Comparison of ENCODE assay signal across 33 cellular contexts in the genomic region with DNA sequence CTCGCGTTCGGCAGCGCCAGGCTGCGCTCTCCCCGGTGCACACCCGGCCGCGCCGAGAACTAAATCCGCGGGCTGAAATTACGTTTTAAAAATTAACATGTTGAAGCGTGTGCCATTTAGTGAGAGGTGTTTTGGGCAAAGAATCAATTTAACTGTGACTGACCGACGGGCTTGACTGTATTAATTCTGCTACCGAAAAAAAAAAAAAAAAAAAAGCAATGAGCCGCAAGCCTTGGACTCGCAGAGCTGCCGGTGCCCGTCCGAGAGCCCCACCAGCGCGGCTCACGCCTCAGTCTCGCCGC. TPM values are rescaled to one million over a fixed set of nuclear protein-coding genes. Genes with fewer than 3 reads are reported as not detected.
DNase-seq lines count a peak whose midpoint lies in the region; ATAC-seq, FAIRE-seq and TF ChIP-seq lines count a peak whose summit lies in the region.
"Had no signal": no experiment of that assay in that cellular context is flagged by ENCODE, and none has a peak within 500 bp of the region (broad histone marks: within the 10 kb centered on the region; RNA-seq: fewer than 3 reads in every experiment).

No MANE protein-coding gene starts in this region.

- CTCF ChIA-PET in activated CD8-positive, alpha-beta T cell treated with anti-CD3 and anti-CD28 coated beads, Interleukin-2, amount 10 ng/mL, durations not matched to agents 7 days and 5 days (lab: Charles Lee) = no interaction called here
- CTCF ChIA-PET in activated CD8-positive, alpha-beta T cell treated with anti-CD3 and anti-CD28 coated beads for 36 hours (lab: Charles Lee) = no interaction called here
- CTCF ChIA-PET in H1 (lab: Charles Lee; ENCODE audit: partially characterized antibody) = interaction anchor here (0.6 to 5.6 kb wide), 2 partner anchors 386 to 405 kb away, joined by 3 to 51 read pairs; no protein-coding TSS in a partner anchor

- peaks cover 3 to 44% (median 25%) of the 10 kb centered on the region in 4 experiments for H3K4me1 ChIP-seq in H1 (replicated peaks in 1 of 4; ENCODE audit: control insufficient read depth in 3 of 4, insufficient read depth in 4 of 4, low read length in 3 of 4)
- peaks cover 3% of the 10 kb centered on the region; the same call in 1 of the 2 replicates for H3K4me1 ChIP-seq in iPS-20b (ENCODE audit: insufficient read depth, low read length)
- no peaks in the 10 kb centered on the region for H3K4me1 ChIP-seq in mucosa of descending colon (ENCODE audit: low read depth)
- H3K4me1 ChIP-seq: SJCRH30 had no signal

- no peaks in the 10 kb centered on the region for H3K9me3 Mint-ChIP-seq in activated CD8-positive, alpha-beta T cell treated with anti-CD3 and anti-CD28 coated beads, Interleukin-2, amount 10 ng/mL, durations not matched to agents 7 days and 5 days (ENCODE audit: insufficient read depth)
- no peaks in the 10 kb centered on the region for H3K9me3 Mint-ChIP-seq in activated CD8-positive, alpha-beta T cell treated with anti-CD3 and anti-CD28 coated beads for 36 hours
- H3K9me3 Mint-ChIP-seq: activated T-helper 2 cell treated with anti-CD3 and anti-CD28 coated beads, Interferon-gamma antibody, Interleukin-2, Interleukin-4, amounts not matched to agents 10 μg/mL and 5 μg/mL and 100 μg/mL, durations not matched to agents 14 hours and 24 hours and 36 hours had no signal

- H4K8ac ChIP-seq in H1 (ENCODE audit: extremely low read depth, insufficient read depth, low read length) = no peak overlapping the region

- TF ChIP-seq CTCF in activated CD8-positive, alpha-beta T cell treated with anti-CD3 and anti-CD28 coated beads for 36 hours (IDR thresholded peaks at IDR 0.05) = no peak
- no peak for TF ChIP-seq CTCF in H1 (IDR thresholded peaks at IDR 0.05; ENCODE audit: control extremely low read depth in 1 of 3, insufficient read depth in 1 of 3, low read depth in 1 of 3, low read length in 3 of 3)
- no peak for TF ChIP-seq CTCF in mucosa of descending colon (IDR thresholded peaks at IDR 0.05)

- TF ChIP-seq RAD21 in H1 (IDR thresholded peaks at IDR 0.05 in 1 of 2, conservative IDR thresholded peaks at IDR 0.05 in 1 of 2; ENCODE audit: low read depth in 2 of 2, low read length in 2 of 2) = no peak

- no peak overlapping the region for H2BK15ac ChIP-seq in H1 (ENCODE audit: low read length)

- no peak overlapping the region for H2BK5ac ChIP-seq in H1 (ENCODE audit: low read depth, low read length)

- no peak overlapping the region for H3K18ac ChIP-seq in H1 (ENCODE audit: extremely low read depth, low read length)

- H3K23ac ChIP-seq in H1 (ENCODE audit: insufficient read length) = no peak overlapping the region

- H3K9me3 ChIP-seq in H1 (ENCODE audit: insufficient read depth in 2 of 2, low read depth in 1 of 2, low read length in 1 of 2) (no peaks in the 10 kb centered on the region; a peak in 1 of 4 replicates), iPS-20b (ENCODE audit: insufficient read depth, low read depth, low read length) (peaks cover 3% of the 10 kb centered on the region; the same call in 1 of the 2 replicates), mucosa of descending colon (no peaks in the 10 kb centered on the region)
- H3K9me3 ChIP-seq: lower lobe of right lung, SJCRH30 had no signal

- peaks cover 12% of the 10 kb centered on the region for H3K36me3 Mint-ChIP-seq in activated CD8-positive, alpha-beta T cell treated with anti-CD3 and anti-CD28 coated beads, Interleukin-2, amount 10 ng/mL, durations not matched to agents 7 days and 5 days (ENCODE audit: low read depth)
- H3K36me3 Mint-ChIP-seq in activated CD8-positive, alpha-beta T cell treated with anti-CD3 and anti-CD28 coated beads for 36 hours (ENCODE audit: low read depth) = peaks cover 5% of the 10 kb centered on the region

- H4K20me1 ChIP-seq in H1 (replicated peaks in 1 of 2; ENCODE audit: control insufficient read depth in 1 of 2, insufficient read depth in 2 of 2, low read length in 2 of 2) = peaks cover 13 to 24% of the 10 kb centered on the region in 2 experiments

- H3K4me2 ChIP-seq in H1 (ENCODE audit: insufficient read depth in 1 of 2, low read depth in 2 of 2, low read length in 2 of 2) = peak overlapping the region; percentile 68 to 69

- no peak overlapping the region for H2BK12ac ChIP-seq in H1 (ENCODE audit: low read depth, low read length)

- ATAC-seq in activated CD8-positive, alpha-beta T cell treated with anti-CD3 and anti-CD28 coated beads, Interleukin-2, amount 10 ng/mL, durations not matched to agents 7 days and 5 days = no peak
- no peak for ATAC-seq in activated CD8-positive, alpha-beta T cell treated with anti-CD3 and anti-CD28 coated beads for 36 hours
- no peak for ATAC-seq in mucosa of descending colon
- ATAC-seq: activated CD4-positive, alpha-beta T cell treated with anti-CD3 and anti-CD28 coated beads for 36 hours; activated naive CD4-positive, alpha-beta T cell treated with anti-CD3 and anti-CD28 coated beads, Interleukin-2, amount 50 U/mL, for 72 hours; lower lobe of right lung; naive thymus-derived CD4-positive, alpha-beta T cell had no signal

- H2AK5ac ChIP-seq in H1 (ENCODE audit: low read depth, low read length) = no peak overlapping the region

- H3K9ac ChIP-seq in H1 (replicated peaks in 1 of 4; ENCODE audit: extremely low read depth in 1 of 4, low read depth in 3 of 4, low read length in 3 of 4) = no peak overlapping the region
- H3K9ac ChIP-seq in iPS-20b (ENCODE audit: low read depth, low read length) = no peak overlapping the region

- H2BK20ac ChIP-seq in H1 (ENCODE audit: low read length) = no peak overlapping the region

- H3K79me2 ChIP-seq in H1 (ENCODE audit: control insufficient read depth in 1 of 2, insufficient read depth in 2 of 2, low read length in 2 of 2) = no peaks in the 10 kb centered on the region

- no peak for TF ChIP-seq POLR2A in H1 (IDR thresholded peaks at IDR 0.05; ENCODE audit: control extremely low read depth in 1 of 2, low read depth in 2 of 2, low read length in 2 of 2)

- POLR2A ChIA-PET in activated CD8-positive, alpha-beta T cell treated with anti-CD3 and anti-CD28 coated beads, Interleukin-2, amount 10 ng/mL, durations not matched to agents 7 days and 5 days (lab: Charles Lee) = no interaction called here
- POLR2A ChIA-PET in activated CD8-positive, alpha-beta T cell treated with anti-CD3 and anti-CD28 coated beads for 36 hours (lab: Charles Lee) = interaction anchor here (0.9 kb wide), 1 partner anchor 9 kb away, joined by 3 read pairs; no protein-coding TSS in a partner anchor
- POLR2A ChIA-PET in H1 (lab: Charles Lee; ENCODE audit: partially characterized antibody) = interaction anchor here (1.2 to 5.1 kb wide), 2 partner anchors 14 to 16 kb away, joined by 3 to 25 read pairs; no protein-coding TSS in a partner anchor

- peaks cover 95 to 100% (median 98%) of the 10 kb centered on the region in 4 experiments for H3K27me3 ChIP-seq in H1 (replicated peaks in 1 of 4; ENCODE audit: control insufficient read depth in 3 of 4, extremely low read depth in 1 of 4, insufficient read depth in 3 of 4, low read length in 3 of 4)
- H3K27me3 ChIP-seq in iPS-20b (ENCODE audit: insufficient read depth, low read length) = peaks cover 100% of the 10 kb centered on the region
- H3K27me3 ChIP-seq: SJCRH30 had no signal

- H3K27ac ChIP-seq in H1 (ENCODE audit: low read depth, low read length) (no peak overlapping the region), iPS-20b (ENCODE audit: low read length) (no peak overlapping the region)
- H3K27ac ChIP-seq: lower lobe of right lung, SJCRH30 had no signal

- no peak overlapping the region for H3K27ac Mint-ChIP-seq in activated CD8-positive, alpha-beta T cell treated with anti-CD3 and anti-CD28 coated beads, Interleukin-2, amount 10 ng/mL, durations not matched to agents 7 days and 5 days
- no peak overlapping the region for H3K27ac Mint-ChIP-seq in activated CD8-positive, alpha-beta T cell treated with anti-CD3 and anti-CD28 coated beads for 36 hours
- H3K27ac Mint-ChIP-seq: activated CD4-positive, alpha-beta T cell treated with anti-CD3 and anti-CD28 coated beads for 36 hours; activated naive CD4-positive, alpha-beta T cell treated with anti-CD3 and anti-CD28 coated beads, Interleukin-2, amount 50 U/mL, for 72 hours; activated T-helper 2 cell treated with anti-CD3 and anti-CD28 coated beads, Interferon-gamma antibody, Interleukin-2, Interleukin-4, amounts not matched to agents 10 μg/mL and 5 μg/mL and 100 μg/mL, durations not matched to agents 14 hours and 24 hours and 36 hours; CD4-positive, alpha-beta memory T cell had no signal

- peak overlapping the region; percentile 12 for H3K4me3 Mint-ChIP-seq in activated CD8-positive, alpha-beta T cell treated with anti-CD3 and anti-CD28 coated beads, Interleukin-2, amount 10 ng/mL, durations not matched to agents 7 days and 5 days
- no peak overlapping the region for H3K4me3 Mint-ChIP-seq in activated CD8-positive, alpha-beta T cell treated with anti-CD3 and anti-CD28 coated beads for 36 hours
- H3K4me3 Mint-ChIP-seq: activated CD4-positive, alpha-beta T cell treated with anti-CD3 and anti-CD28 coated beads for 36 hours; CD4-positive, alpha-beta memory T cell had no signal

- H3K4me1 Mint-ChIP-seq in activated CD8-positive, alpha-beta T cell treated with anti-CD3 and anti-CD28 coated beads, Interleukin-2, amount 10 ng/mL, durations not matched to agents 7 days and 5 days (ENCODE audit: low read depth) = no peaks in the 10 kb centered on the region
- H3K4me1 Mint-ChIP-seq in activated CD8-positive, alpha-beta T cell treated with anti-CD3 and anti-CD28 coated beads for 36 hours (ENCODE audit: low read depth) = no peaks in the 10 kb centered on the region

- H3K4me3 ChIP-seq in H1 (ENCODE audit: extremely low read depth in 1 of 4, insufficient read depth in 2 of 4, low read depth in 3 of 4, low read length in 4 of 4) = peak overlapping the region; percentile 13 to 55 (median 19); a peak in 6 of 8 replicates
- H3K4me3 ChIP-seq in iPS-20b (ENCODE audit: low read length) = peak overlapping the region; percentile 16; the same call in 1 of the 2 replicates
- no peak overlapping the region for H3K4me3 ChIP-seq in mucosa of descending colon
- H3K4me3 ChIP-seq: lower lobe of right lung, SJCRH30 had no signal

- H2AFZ ChIP-seq in H1 (ENCODE audit: low read length) = no peak overlapping the region

- WGBS in H1 (ENCODE audit: extremely low coverage in 1 of 2, insufficient coverage in 1 of 2, insufficient read length in 1 of 2, insufficient replicate concordance in 2 of 2, low coverage in 1 of 2, low lambda C conversion rate in 2 of 2, missing lambda C conversion rate in 1 of 2), 2 experiments = 3% methylated on average over 10 of the region's 27 CpGs; no CpG with 5 or more reads in 1 of the 2 experiments

- TF ChIP-seq EP300 in H1 (IDR thresholded peaks at IDR 0.05; ENCODE audit: borderline replicate concordance in 1 of 2, low read depth in 2 of 2, low read length in 2 of 2) = no peak

- FAIRE-seq in H1 (lab: Jason Lieb, UNC) = no peak
- FAIRE-seq: D721Med, H54 had no signal

- peaks cover 5% of the 10 kb centered on the region; the same call in 1 of the 2 replicates for H3K23me2 ChIP-seq in H1 (ENCODE audit: low read depth, low read length)

- DNase-seq in activated CD8-positive, alpha-beta T cell treated with anti-CD3 and anti-CD28 coated beads, Interleukin-2, amount 10 ng/mL, durations not matched to agents 7 days and 5 days = no peak
- DNase-seq in activated CD8-positive, alpha-beta T cell treated with anti-CD3 and anti-CD28 coated beads for 36 hours = no peak
- DNase-seq in H1 (ENCODE audit: low read depth in 1 of 2, low spot score in 2 of 2) (no peak), mucosa of descending colon (no peak), superior temporal gyrus (ENCODE audit: extremely low spot score) (no peak), KG1 (lab: John Stamatoyannopoulos, UW) (no peak), DMS79 treated with DMSO at 0.1 percent for 48 hours (lab: John Stamatoyannopoulos, UW) (no peak)
- DNase-seq: activated CD4-positive, alpha-beta T cell treated with anti-CD3 and anti-CD28 coated beads for 36 hours; activated CD8-positive, alpha-beta memory T cell treated with anti-CD3 and anti-CD28 coated beads for 24 hours; activated T-cell treated with anti-CD3 and anti-CD28 coated beads for 4 hours; amygdala; CD4-positive, alpha-beta memory T cell; IMR-90; lower lobe of right lung; midbrain; naive thymus-derived CD4-positive, alpha-beta T cell; NCI-H1694 treated with DMSO at 0.1 percent for 48 hours; SJCRH30; stimulated activated naive CD4-positive, alpha-beta T cell; T-helper 9 cell had no signal

- H3K56ac ChIP-seq in H1 (replicated peaks; ENCODE audit: insufficient read length, low read depth, low read length) = no peak overlapping the region

- no peak overlapping the region for H4K5ac ChIP-seq in H1 (ENCODE audit: insufficient read length, low read depth, low read length)

- H3K14ac ChIP-seq in H1 (ENCODE audit: insufficient read length) = no peak overlapping the region

- H2BK120ac ChIP-seq in H1 (replicated peaks; ENCODE audit: low read depth, low read length) = no peak overlapping the region

- intact Hi-C loops in activated CD8-positive, alpha-beta T cell treated with anti-CD3 and anti-CD28 coated beads for 36 hours (cut with micrococcal nuclease) = no loop called here
- intact Hi-C loops in mucosa of descending colon (cut with DNase I, micrococcal nuclease) = no loop called here

- no peak overlapping the region for H4K91ac ChIP-seq in H1 (replicated peaks; ENCODE audit: insufficient read length, low read length)

- H3K36me3 ChIP-seq in H1 (ENCODE audit: control insufficient read depth in 2 of 4, insufficient read depth in 4 of 4, low read length in 3 of 4) = peaks cover 0 to 6% (median 0%) of the 10 kb centered on the region in 4 experiments; a peak in 1 of 8 replicates
- H3K36me3 ChIP-seq in iPS-20b (ENCODE audit: insufficient read depth, low read depth, low read length) = no peaks in the 10 kb centered on the region
- no peaks in the 10 kb centered on the region for H3K36me3 ChIP-seq in mucosa of descending colon (ENCODE audit: low read depth)
- H3K36me3 ChIP-seq: lower lobe of right lung, SJCRH30 had no signal

- H3K27me3 Mint-ChIP-seq in activated CD8-positive, alpha-beta T cell treated with anti-CD3 and anti-CD28 coated beads, Interleukin-2, amount 10 ng/mL, durations not matched to agents 7 days and 5 days (ENCODE audit: low read depth) = peaks cover 70% of the 10 kb centered on the region
- H3K27me3 Mint-ChIP-seq in activated CD8-positive, alpha-beta T cell treated with anti-CD3 and anti-CD28 coated beads for 36 hours = peaks cover 77% of the 10 kb centered on the region

- H3K4ac ChIP-seq in H1 (replicated peaks; ENCODE audit: insufficient read length, low read depth, low read length) = no peak overlapping the region

- no peaks in the 10 kb centered on the region for H3K79me1 ChIP-seq in H1 (ENCODE audit: low read depth, low read length)

RNA-seq across cellular contexts. Expression of gene SOX1, which starts 9.6 kb away (rescaled TPM):
- not detected for total RNA-seq in activated CD8-positive, alpha-beta T cell treated with anti-CD3 and anti-CD28 coated beads, Interleukin-2, amount 10 ng/mL, durations not matched to agents 7 days and 5 days
- total RNA-seq in activated CD8-positive, alpha-beta T cell treated with anti-CD3 and anti-CD28 coated beads for 36 hours = not detected
- 0.09 and 0.11 TPM in 2 replicates for total RNA-seq in H1 (2021; fragmentation: NEBNext Ultra II Directional; extraction: Animal tissue kit (Norgen Biotek cat#: 25700))
- polyA plus RNA-seq in H1 (2011; rRNA removed) = 0.03 and 0.05 TPM in 2 replicates
- polyA plus RNA-seq in H1 (2011; cell fraction: cytosol; rRNA removed) = 0.04 TPM
- polyA plus RNA-seq in H1 (2011; cell fraction: nucleus; rRNA removed) = 0.11 TPM
- polyA plus RNA-seq in H1 (2012, experiment 1 of 2) = 0.09 to 0.11 TPM (median 0.09 TPM) in 3 of 4 replicates, not detected in the other
- polyA plus RNA-seq in H1 (2012, experiment 2 of 2) = 0.20 TPM
- polyA plus RNA-seq in H1 (2013, experiment 1 of 2) = 0.08 TPM
- 0.06 TPM for polyA plus RNA-seq in H1 (2013, experiment 2 of 2)
- polyA minus RNA-seq in H1 (2011; rRNA and poly(A)+ RNA removed) = 0.07 TPM in 1 of 2 replicates, not detected in the other
- not detected for polyA minus RNA-seq in H1 (2011; cell fraction: cytosol; rRNA and poly(A)+ RNA removed)
- polyA minus RNA-seq in H1 (2011; cell fraction: nucleus; rRNA and poly(A)+ RNA removed) = 0.20 TPM
- under 1 TPM in 1 of 3 donors, not detected in 2; 0.19 TPM for total RNA-seq in mucosa of descending colon
- total RNA-seq: A172; activated CD4-positive, alpha-beta T cell treated with anti-CD3 and anti-CD28 coated beads for 36 hours; activated naive CD4-positive, alpha-beta T cell treated with anti-CD3 and anti-CD28 coated beads, Interleukin-2, amount 50 U/mL, for 72 hours; activated T-helper 2 cell treated with anti-CD3 and anti-CD28 coated beads, Interferon-gamma antibody, Interleukin-2, Interleukin-4, amounts not matched to agents 10 μg/mL and 5 μg/mL and 100 μg/mL, durations not matched to agents 14 hours and 24 hours and 36 hours; CD4-positive, alpha-beta memory T cell; dermis microvascular lymphatic vessel endothelial cell; IMR-90; lower lobe of right lung; naive thymus-derived CD4-positive, alpha-beta T cell; NCI-H460; osteocyte; renal cortical epithelial cell; RPMI7951; SJCRH30; skeletal muscle tissue; ureter had no signal
- polyA plus RNA-seq: CD4-positive, alpha-beta memory T cell; IMR-90; naive thymus-derived CD4-positive, alpha-beta T cell had no signal
